Comparison of ENCODE assay signal across 8 cellular contexts in genomic region chr1:171245458-171246064, GRCh38. TPM values are rescaled to one million over a fixed set of nuclear protein-coding genes. Genes with fewer than 3 reads are reported as not detected.
A peak's percentile ranks its signal among the peaks of the same experiment; 100 is the strongest.
DNase-seq lines count a peak whose midpoint lies in the region; ATAC-seq and TF ChIP-seq lines count a peak whose summit lies in the region.

No MANE protein-coding gene starts in this region.

- peak; percentile 58 for TF ChIP-seq CTCF in GM13976 (IDR thresholded peaks at IDR 0.05; ENCODE audit: borderline replicate concordance, control extremely low read depth, extremely low read depth, insufficient read depth, missing control alignments)
- peak; percentile 68 for TF ChIP-seq CTCF in lower lobe of right lung (IDR thresholded peaks at IDR 0.05)

- H3K27me3 ChIP-seq in lower lobe of right lung (ENCODE audit: low read depth), result no peaks in the 10 kb centered on the region

- no peaks in the 10 kb centered on the region for H3K9me3 ChIP-seq in lower lobe of right lung

- peak; percentile 80 for ATAC-seq in HG02798 (IDR thresholded peaks at IDR 0.05; ENCODE audit: poor library complexity, unreplicated experiment)
- peak; percentile 59 to 75 for ATAC-seq in lower lobe of right lung
- ATAC-seq in GM19452 (IDR thresholded peaks at IDR 0.05; ENCODE audit: unreplicated experiment), result no peak
- ATAC-seq in HG02970 (IDR thresholded peaks at IDR 0.05; ENCODE audit: low FRiP score, unreplicated experiment), result no peak

- in situ Hi-C loops in GM13976 (cut with MboI; ENCODE audit: low sequenced_read_pairs, unreplicated experiment), result no loop called here

- no peaks in the 10 kb centered on the region for H3K4me1 ChIP-seq in lower lobe of right lung

- H3K27ac ChIP-seq in lower lobe of right lung, result no peak overlapping the region

- intact Hi-C loops in lower lobe of right lung (cut with DNase I), result no loop called here

- DNase-seq in Ammon's horn (ENCODE audit: low spot score) (peak; percentile 46), GM13976 (ENCODE audit: low spot score) (peak; percentile 52), NCI-H526 (lab: John Stamatoyannopoulos, UW) (peak; percentile 51 to 83), cerebellum (ENCODE audit: low spot score) (peak; percentile 17), lower lobe of right lung (no peak)

- no peaks in the 10 kb centered on the region for H3K36me3 ChIP-seq in lower lobe of right lung

- no peak overlapping the region for H3K4me3 ChIP-seq in lower lobe of right lung

RNA-seq across cellular contexts. Expression of gene FMO1, which starts 2.7 kb away (rescaled TPM):
- total RNA-seq in cerebellum, result 2.7 TPM
- total RNA-seq in lower lobe of right lung, result 2.4 TPM

Comparison
In these comparisons a context has a peak if more than half of its experiments do, and no peak if none do; other contexts are left out.
1. ATAC-seq: peak in HG02798 (single experiment) and lower lobe of right lung (2 of 2); none in GM19452 (single experiment) and HG02970 (single experiment).